In the genomic region with DNA sequence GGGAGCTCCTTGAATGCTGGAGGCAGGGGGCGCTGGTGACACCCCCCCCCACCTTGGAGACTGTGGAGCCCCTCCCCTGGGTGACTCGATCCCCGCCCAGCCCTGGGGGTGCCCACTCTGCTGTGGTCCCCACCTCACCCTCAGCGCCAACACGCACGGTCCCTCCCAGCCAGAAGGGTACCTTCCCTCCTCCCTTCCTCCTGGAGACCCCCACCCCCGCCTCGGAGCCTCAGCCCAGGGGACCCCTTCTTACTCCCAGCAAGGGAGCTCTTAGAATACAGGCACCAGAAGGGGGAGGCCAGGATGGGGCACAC, we compare ENCODE assay signal across 10 cellular contexts. TPM values are rescaled to one million over a fixed set of nuclear protein-coding genes. Genes with fewer than 3 reads are reported as not detected.
DNase-seq lines count a peak whose midpoint lies in the region; ATAC-seq and TF ChIP-seq lines count a peak whose summit lies in the region.
"Had no signal": no experiment of that assay in that cellular context is flagged by ENCODE, and none has a peak within 500 bp of the region (broad histone marks: within the 10 kb centered on the region; RNA-seq: fewer than 3 reads in every experiment).

No MANE protein-coding gene starts in this region.

- intact Hi-C loops in CD4-positive, alpha-beta T cell (cut with DNase I, micrococcal nuclease): loop anchor here (1.0 to 2.0 kb wide), 3 partner anchors 68 to 160 kb away; a partner anchor contains a TSS
- intact Hi-C loops in esophagus squamous epithelium (cut with DNase I) (no loop called here), natural killer cell (cut with micrococcal nuclease) (loop anchor here (1.0 kb wide), 1 partner anchor 160 kb away; no protein-coding TSS in a partner anchor)

- H3K36me3 Mint-ChIP-seq in CD4-positive, alpha-beta T cell (ENCODE audit: low read depth): no peaks in the 10 kb centered on the region
- H3K36me3 Mint-ChIP-seq in natural killer cell: no peaks in the 10 kb centered on the region

- peak overlapping the region; percentile 49 to 69 (median 65) for H3K4me3 ChIP-seq in esophagus squamous epithelium
- H3K4me3 ChIP-seq in parathyroid adenoma (ENCODE audit: low read depth, low read length): no peak overlapping the region

- TF ChIP-seq POLR2A in esophagus squamous epithelium (IDR thresholded peaks at IDR 0.05): no peak

- ATAC-seq in CD4-positive, alpha-beta T cell (ENCODE audit: poor library complexity): no peak
- ATAC-seq in GM18517 (IDR thresholded peaks at IDR 0.05; ENCODE audit: unreplicated experiment) (no peak), natural killer cell (no peak)

- CTCF ChIA-PET in CD4-positive, alpha-beta T cell (lab: Charles Lee): interaction anchor here (0.6 to 1.6 kb wide), 6 partner anchors 9 to 81 kb away, joined by 3 read pairs; a partner anchor contains a TSS
- CTCF ChIA-PET in RWPE1 (lab: Yijun Ruan, JAX): interaction anchor here (0.5 to 1.4 kb wide), 15 partner anchors 13 to 361 kb away, joined by 3 to 5 read pairs (median 3); no protein-coding TSS in a partner anchor

- POLR2A ChIA-PET in CD4-positive, alpha-beta T cell (lab: Charles Lee): interaction anchor here (0.6 to 3.5 kb wide), 3 partner anchors 13 to 69 kb away, joined by 3 to 9 read pairs (median 3); a partner anchor contains a TSS
- POLR2A ChIA-PET in RWPE1 (lab: Yijun Ruan, JAX; ENCODE audit: low non-redundant PET): no interaction called here

- WGBS in esophagus squamous epithelium, 2 donors: no CpG with 5 or more reads among the region's 8 CpGs

- H3K79me2 ChIP-seq in parathyroid adenoma: no peaks in the 10 kb centered on the region

- no peak overlapping the region for H3K9ac ChIP-seq in parathyroid adenoma

- no peaks in the 10 kb centered on the region for H3K9me3 ChIP-seq in CD4-positive, alpha-beta T cell (ENCODE audit: control insufficient read depth, low read length)
- H3K9me3 ChIP-seq in esophagus squamous epithelium (no peaks in the 10 kb centered on the region), parathyroid adenoma (ENCODE audit: control insufficient read depth, low read length) (no peaks in the 10 kb centered on the region)
- H3K9me3 ChIP-seq: tibial nerve had no signal

- peak overlapping the region; percentile 17 for H3K4me2 ChIP-seq in parathyroid adenoma (ENCODE audit: low read length)

- no peak for TF ChIP-seq CTCF in CD4-positive, alpha-beta T cell (IDR thresholded peaks at IDR 0.05)
- TF ChIP-seq CTCF in RWPE1 (conservative IDR thresholded peaks at IDR 0.05; ENCODE audit: low read depth): no peak
- TF ChIP-seq CTCF in esophagus squamous epithelium (IDR thresholded peaks at IDR 0.05): no peak
- TF ChIP-seq CTCF in parathyroid adenoma (IDR thresholded peaks at IDR 0.05): no peak
- no peak for TF ChIP-seq CTCF in natural killer cell (IDR thresholded peaks at IDR 0.05)

- no peak overlapping the region for H3K27ac Mint-ChIP-seq in CD4-positive, alpha-beta T cell
- H3K27ac Mint-ChIP-seq in natural killer cell: no peak overlapping the region
- H3K27ac Mint-ChIP-seq: dendritic cell treated with granulocyte-macrophage colony-stimulating factor and Interleukin-4, amounts not matched to agents 40 ng/mL and 50 ng/mL, for 4 days had no signal

- peak overlapping the region; percentile 59 for H3K4me3 Mint-ChIP-seq in CD4-positive, alpha-beta T cell
- H3K4me3 Mint-ChIP-seq in natural killer cell: no peak overlapping the region
- H3K4me3 Mint-ChIP-seq: dendritic cell treated with granulocyte-macrophage colony-stimulating factor and Interleukin-4, amounts not matched to agents 40 ng/mL and 50 ng/mL, for 4 days had no signal

- H2AFZ ChIP-seq in parathyroid adenoma: no peak overlapping the region

- H3K9me3 Mint-ChIP-seq in CD4-positive, alpha-beta T cell: no peaks in the 10 kb centered on the region
- no peaks in the 10 kb centered on the region for H3K9me3 Mint-ChIP-seq in natural killer cell
- H3K9me3 Mint-ChIP-seq: dendritic cell treated with granulocyte-macrophage colony-stimulating factor and Interleukin-4, amounts not matched to agents 40 ng/mL and 50 ng/mL, for 4 days had no signal

- H3K36me3 ChIP-seq in esophagus squamous epithelium: no peaks in the 10 kb centered on the region
- H3K36me3 ChIP-seq in parathyroid adenoma (ENCODE audit: control insufficient read depth, insufficient read depth, low read length): no peaks in the 10 kb centered on the region
- H3K36me3 ChIP-seq: tibial nerve had no signal

- peaks cover 39% of the 10 kb centered on the region for H3K27me3 Mint-ChIP-seq in CD4-positive, alpha-beta T cell
- peaks cover 22 to 32% of the 10 kb centered on the region in 2 donors for H3K27me3 Mint-ChIP-seq in natural killer cell (ENCODE audit: low read depth in 2 of 2)

- H3K27me3 ChIP-seq in CD4-positive, alpha-beta T cell (ENCODE audit: control insufficient read depth, insufficient read depth, low read length): peaks cover 21% of the 10 kb centered on the region
- H3K27me3 ChIP-seq in esophagus squamous epithelium (peaks cover 0 to 42% (median 0%) of the 10 kb centered on the region in 4 donors), parathyroid adenoma (ENCODE audit: control insufficient read depth, insufficient read depth, low read length) (peaks cover 6% of the 10 kb centered on the region)

- DNase-seq in CD4-positive, alpha-beta T cell: no peak
- DNase-seq in RWPE1 (ENCODE audit: low spot score): no peak
- DNase-seq in esophagus squamous epithelium (lab: John Stamatoyannopoulos, UW): no peak
- no peak for DNase-seq in stimulated activated CD4-positive, alpha-beta T cell treated with anti-CD3 and anti-CD28 coated beads, Interleukin-4, amount 100 ng/mL, for 4 hours
- DNase-seq in activated naive CD4-positive, alpha-beta T cell (lab: John Stamatoyannopoulos, UW): no peak
- DNase-seq in natural killer cell: no peak

- H3K4me1 ChIP-seq in esophagus squamous epithelium (peaks cover 25 to 81% (median 49%) of the 10 kb centered on the region in 3 donors), parathyroid adenoma (no peaks in the 10 kb centered on the region)

- peaks cover 8% of the 10 kb centered on the region for H3K4me1 Mint-ChIP-seq in CD4-positive, alpha-beta T cell (ENCODE audit: low read depth)
- H3K4me1 Mint-ChIP-seq in natural killer cell: peaks cover 0 to 21% of the 10 kb centered on the region in 2 donors

- no peak overlapping the region for H3K27ac ChIP-seq in CD4-positive, alpha-beta T cell (ENCODE audit: low read depth, low read length)
- H3K27ac ChIP-seq in RWPE1: peak overlapping the region; percentile 100
- peak overlapping the region; percentile 59 to 97 (median 93) for H3K27ac ChIP-seq in esophagus squamous epithelium
- no peak overlapping the region for H3K27ac ChIP-seq in parathyroid adenoma

RNA-seq across cellular contexts. Expression of a gene that starts 5.6 kb away (rescaled TPM):
- total RNA-seq in CD4-positive, alpha-beta T cell: 1 to 10 TPM; 5.0 to 6.1 TPM
- total RNA-seq in esophagus squamous epithelium (10 to 100 TPM; 24.3 to 37.8 (median 32.6) TPM), natural killer cell (1 to 10 TPM in 1 of 3 donors, under 1 TPM in 2; 0.16 to 1.1 (median 0.54) TPM)

RNA-seq across cellular contexts. Expression of a gene that starts 19.9 kb away (rescaled TPM):
- total RNA-seq in CD4-positive, alpha-beta T cell: 100 to 1,000 TPM; 220 to 225 TPM
- total RNA-seq in esophagus squamous epithelium (10 to 100 TPM; 22.1 to 47.3 (median 34.3) TPM), natural killer cell (10 to 100 TPM; 14.5 to 41.5 (median 19.9) TPM)

Comparison
In these comparisons a context has a peak if more than half of its experiments do, and no peak if none do; other contexts are left out.
1. H3K27ac ChIP-seq: peak in RWPE1 (single experiment) and esophagus squamous epithelium (4 of 4); none in CD4-positive, alpha-beta T cell (single experiment) and parathyroid adenoma (single experiment).
2. RNA of a gene that starts 19.9 kb away (total RNA-seq): 220 to 225 TPM in CD4-positive, alpha-beta T cell; 22.1 to 47.3 TPM in esophagus squamous epithelium and 14.5 to 41.5 TPM in natural killer cell; every median in the first group is over 4 times any median in the second.